Comparison of ENCODE assay signal across 23 cellular contexts in genomic region chr3:1971780-1972179, GRCh38.
DNase-seq lines count a peak whose midpoint lies in the region; ATAC-seq and TF ChIP-seq lines count a peak whose summit lies in the region.
"Had no signal": no experiment of that assay in that cellular context is flagged by ENCODE, and none has a peak within 500 bp of the region (broad histone marks: within the 10 kb centered on the region; RNA-seq: fewer than 3 reads in every experiment).

No MANE protein-coding gene starts in this region.

- H3K27me3 ChIP-seq in mammary epithelial cell (ENCODE audit: insufficient read depth, low read length): no peaks in the 10 kb centered on the region
- no peaks in the 10 kb centered on the region for H3K27me3 ChIP-seq in mesenchymal stem cell (ENCODE audit: control insufficient read depth in 1 of 2, insufficient read depth in 1 of 2, low read length in 2 of 2)
- H3K27me3 ChIP-seq: BLaER1, SJCRH30 had no signal

- dilution Hi-C loops in mammary epithelial cell (cut with HindIII; ENCODE audit: low sequenced_read_pairs): no loop called here

- H3K14ac ChIP-seq in mesenchymal stem cell (ENCODE audit: low read length in 2 of 2): no peak overlapping the region

- no peak overlapping the region for H3K23ac ChIP-seq in mesenchymal stem cell (ENCODE audit: low read length in 2 of 2)

- H3K4me3 ChIP-seq in mammary epithelial cell (replicated peaks in 1 of 3; ENCODE audit: insufficient read depth in 1 of 3, low read depth in 2 of 3, low read length in 3 of 3) (no peak overlapping the region), fibroblast of pulmonary artery (replicated peaks; ENCODE audit: low read depth, low read length) (no peak overlapping the region), mesenchymal stem cell (ENCODE audit: insufficient read depth in 1 of 2, low read depth in 1 of 2, low read length in 2 of 2) (no peak overlapping the region)
- H3K4me3 ChIP-seq: BLaER1, SJCRH30 had no signal

- TF ChIP-seq CTCF in MCF 10A (IDR thresholded peaks at IDR 0.05; ENCODE audit: unreplicated experiment) (no peak), mammary epithelial cell (conservative IDR thresholded peaks at IDR 0.05 in 1 of 2, IDR thresholded peaks at IDR 0.05 in 1 of 2; ENCODE audit: extremely low read depth in 1 of 2, insufficient read depth in 1 of 2, low read depth in 1 of 2, low read length in 2 of 2) (no peak), fibroblast of pulmonary artery (IDR thresholded peaks at IDR 0.05; ENCODE audit: low read length, missing control alignments) (no peak)

- no peaks in the 10 kb centered on the region for H4K20me1 ChIP-seq in mammary epithelial cell (ENCODE audit: insufficient read depth, low read length)
- H4K20me1 ChIP-seq: BLaER1 had no signal

- no peak overlapping the region for H4K91ac ChIP-seq in mesenchymal stem cell (ENCODE audit: low read length)

- no peak overlapping the region for H2BK15ac ChIP-seq in mesenchymal stem cell (ENCODE audit: low read depth, poor library complexity, severe bottlenecking)

- H3K18ac ChIP-seq in mesenchymal stem cell (ENCODE audit: low read depth in 1 of 2, low read length in 2 of 2): no peak overlapping the region

- POLR2A ChIA-PET in MCF 10A (lab: Yijun Ruan, JAX): interaction anchor here (0.7 kb wide), 1 partner anchor 721 kb away, joined by 3 read pairs; no protein-coding TSS in a partner anchor
- POLR2A ChIA-PET in T-cell (lab: Charles Lee): no interaction called here

- H3K4me1 ChIP-seq in mammary epithelial cell (ENCODE audit: insufficient read depth, low read length) (no peaks in the 10 kb centered on the region), mesenchymal stem cell (ENCODE audit: control insufficient read depth, insufficient read depth, low read depth, low read length) (no peaks in the 10 kb centered on the region)
- H3K4me1 ChIP-seq: BLaER1, SJCRH30 had no signal

- peak overlapping the region; percentile 10 for H2AK5ac ChIP-seq in mesenchymal stem cell (ENCODE audit: low read length, severe bottlenecking)

- H3K79me1 ChIP-seq in mesenchymal stem cell (replicated peaks; ENCODE audit: low read length, poor library complexity, severe bottlenecking): no peaks in the 10 kb centered on the region

- in situ Hi-C loops in mammary epithelial cell (cut with MboI; ENCODE audit: low sequenced_read_pairs in 2 of 2): no loop called here

- H3K4me1 Mint-ChIP-seq in MCF 10A (ENCODE audit: insufficient read depth, unreplicated experiment) (peaks cover 23% of the 10 kb centered on the region), T-cell (no peaks in the 10 kb centered on the region)
- H3K4me1 Mint-ChIP-seq: CD8-positive, alpha-beta memory T cell had no signal

- no peak overlapping the region for H2BK12ac ChIP-seq in mesenchymal stem cell (ENCODE audit: low read length in 2 of 2)

- CTCF ChIA-PET in MCF 10A (lab: Yijun Ruan, JAX) (interaction anchor here (1.2 kb wide), 1 partner anchor 17 kb away, joined by 3 read pairs; no protein-coding TSS in a partner anchor), mammary epithelial cell (lab: Charles Lee; ENCODE audit: low non-redundant PET) (no interaction called here), T-cell (lab: Charles Lee) (no interaction called here)

- H2BK5ac ChIP-seq in mesenchymal stem cell (ENCODE audit: low read depth, low read length, poor library complexity, severe bottlenecking): peak overlapping the region; percentile 57

- no peak overlapping the region for H3K9ac ChIP-seq in mammary epithelial cell (ENCODE audit: insufficient read depth, low read length)
- H3K9ac ChIP-seq in mesenchymal stem cell (ENCODE audit: low read length): no peak overlapping the region
- H3K9ac ChIP-seq: BLaER1 had no signal

- H3K27me3 Mint-ChIP-seq in MCF 10A (ENCODE audit: insufficient read depth, unreplicated experiment): no peaks in the 10 kb centered on the region
- no peaks in the 10 kb centered on the region for H3K27me3 Mint-ChIP-seq in T-cell
- H3K27me3 Mint-ChIP-seq: CD8-positive, alpha-beta memory T cell had no signal

- H3K4me3 Mint-ChIP-seq in MCF 10A (ENCODE audit: unreplicated experiment): no peak overlapping the region
- H3K4me3 Mint-ChIP-seq in T-cell: no peak overlapping the region
- H3K4me3 Mint-ChIP-seq: CD8-positive, alpha-beta memory T cell had no signal

- H2AFZ ChIP-seq in mammary epithelial cell (ENCODE audit: low read depth, low read length) (no peak overlapping the region), mesenchymal stem cell (ENCODE audit: low read depth, low read length) (no peak overlapping the region)

- H3K9me3 ChIP-seq in mammary epithelial cell (replicated peaks; ENCODE audit: insufficient read depth, low read length) (peaks cover 20% of the 10 kb centered on the region), mesenchymal stem cell (ENCODE audit: control insufficient read depth, low read length) (peaks cover 11% of the 10 kb centered on the region)
- H3K9me3 ChIP-seq: BLaER1, SJCRH30 had no signal

- no peak overlapping the region for H4K8ac ChIP-seq in mesenchymal stem cell (ENCODE audit: low read length)

- no peaks in the 10 kb centered on the region for H3K79me2 ChIP-seq in mammary epithelial cell (ENCODE audit: insufficient read depth, low read length)

- intact Hi-C loops in MCF 10A (cut with micrococcal nuclease) (no loop called here), mammary epithelial cell (cut with micrococcal nuclease) (no loop called here)

- H3K27ac ChIP-seq in mammary epithelial cell (ENCODE audit: insufficient read depth, low read depth, low read length): no peak overlapping the region
- peak overlapping the region; percentile 26 for H3K27ac ChIP-seq in mesenchymal stem cell (ENCODE audit: low read length, poor library complexity, severe bottlenecking)
- H3K27ac ChIP-seq: 22Rv1, BLaER1, RWPE1, SJCRH30 had no signal

- H3K4ac ChIP-seq in mesenchymal stem cell (ENCODE audit: low read depth in 1 of 2, low read length in 2 of 2): no peak overlapping the region

- DNase-seq in MCF 10A (ENCODE audit: unreplicated experiment): no peak
- no peak for DNase-seq in mammary epithelial cell
- peak; percentile 69 for DNase-seq in fibroblast of pulmonary artery (ENCODE audit: low read depth)
- DNase-seq in mesenchymal stem cell: no peak
- DNase-seq in NCI-H1417 treated with DMSO at 0.1 percent for 48 hours (lab: John Stamatoyannopoulos, UW): no peak
- DNase-seq in occipital lobe (lab: John Stamatoyannopoulos, UW): no peak
- DNase-seq in NCI-H2196 treated with DMSO at 0.1 percent for 48 hours (lab: John Stamatoyannopoulos, UW; ENCODE audit: unreplicated experiment): no peak
- no peak for DNase-seq in T-cell
- DNase-seq: CD8-positive, alpha-beta memory T cell; DMS79 treated with DMSO at 0.1 percent for 48 hours; HCEC 1CT; KG1; NCI-H1048; NCI-H146; NCI-H2081; NCI-H510A treated with DMSO at 0.1 percent for 48 hours; NCI-H82; PC-3; SJCRH30 had no signal

- H3K4me2 ChIP-seq in mammary epithelial cell (ENCODE audit: insufficient read depth, low read depth, low read length) (no peak overlapping the region), mesenchymal stem cell (ENCODE audit: low read length, poor library complexity, severe bottlenecking) (no peak overlapping the region)
- H3K4me2 ChIP-seq: BLaER1 had no signal

- H3K27ac Mint-ChIP-seq in MCF 10A (ENCODE audit: low read depth, unreplicated experiment) (peak overlapping the region; percentile 22), T-cell (no peak overlapping the region)
- H3K27ac Mint-ChIP-seq: CD8-positive, alpha-beta memory T cell had no signal

- no peak overlapping the region for H2BK120ac ChIP-seq in mesenchymal stem cell (ENCODE audit: low read depth, low read length)

- H3K36me3 ChIP-seq in mammary epithelial cell (ENCODE audit: insufficient read depth, low read length) (no peaks in the 10 kb centered on the region), mesenchymal stem cell (ENCODE audit: control insufficient read depth in 1 of 2, insufficient read depth in 2 of 2, low read depth in 1 of 2, low read length in 2 of 2) (no peaks in the 10 kb centered on the region)
- H3K36me3 ChIP-seq: BLaER1, SJCRH30 had no signal

- no peak for ATAC-seq in T-cell (replicated peaks in 1 of 4)
- ATAC-seq: HepG2, PC-3 had no signal

- 0% methylated on average over 1 of the region's 1 CpG for WGBS in mammary epithelial cell (ENCODE audit: low coverage, missing lambda C conversion rate)
- no CpG with 5 or more reads among the region's 1 CpG for WGBS in mesenchymal stem cell

- H3K36me3 Mint-ChIP-seq in MCF 10A (ENCODE audit: insufficient read depth, unreplicated experiment) (no peaks in the 10 kb centered on the region), T-cell (no peaks in the 10 kb centered on the region)
- H3K36me3 Mint-ChIP-seq: CD8-positive, alpha-beta memory T cell had no signal

- H3K9me3 Mint-ChIP-seq in MCF 10A (ENCODE audit: unreplicated experiment) (peaks cover 4% of the 10 kb centered on the region), T-cell (peaks cover 6 to 15% (median 11%) of the 10 kb centered on the region in 3 donors)

- no TSS peak for BruUV-seq in MCF 10A (replicated peaks; lab: Mats Ljungman, UMichigan)
- BruUV-seq in mammary epithelial cell (replicated peaks; lab: Mats Ljungman, UMichigan): no TSS peak
